Comparison of ENCODE assay signal across 25 cellular contexts in the genomic region with DNA sequence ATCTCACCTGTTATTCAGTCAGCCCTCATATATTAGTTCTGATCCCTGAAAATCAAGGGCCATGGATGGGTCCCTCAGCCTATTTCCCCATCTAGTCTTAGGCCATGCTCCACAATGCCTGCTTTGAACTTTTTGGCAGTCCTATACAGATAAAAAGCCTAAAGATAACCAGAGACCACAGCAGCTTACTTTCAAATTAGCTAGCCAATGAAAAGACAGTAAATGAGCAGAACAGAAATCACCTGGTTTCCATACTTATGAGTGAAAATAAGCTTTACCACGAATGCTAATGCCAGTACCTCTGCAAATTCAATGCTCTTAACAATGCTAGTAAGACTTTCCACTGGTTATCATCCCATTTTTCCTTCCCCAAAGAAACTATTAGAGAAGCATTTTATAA.
"Had no signal": no experiment of that assay in that cellular context is flagged by ENCODE, and none has a peak within 500 bp of the region (broad histone marks: within the 10 kb centered on the region; RNA-seq: fewer than 3 reads in every experiment).

No MANE protein-coding gene starts in this region.

- H3K4me1 ChIP-seq: adrenal gland had no signal

- H3K27ac ChIP-seq: adrenal gland had no signal

- H3K9me3 ChIP-seq: adrenal gland, MG63 had no signal

- H3K27me3 ChIP-seq: adrenal gland, MG63 had no signal

- H3K27ac Mint-ChIP-seq: activated CD4-positive, alpha-beta memory T cell treated with anti-CD3 and anti-CD28 coated beads, Interleukin-2, amount 10 ng/mL, durations not matched to agents 7 days and 5 days; activated CD4-positive, alpha-beta T cell treated with anti-CD3 and anti-CD28 coated beads, Interleukin-2, amount 10 ng/mL, durations not matched to agents 7 days and 5 days; activated naive CD8-positive, alpha-beta T cell treated with anti-CD3 and anti-CD28 coated beads, Interleukin-2, amount 10 ng/mL, durations not matched to agents 7 days and 5 days; activated T-cell treated with anti-CD3 and anti-CD28 coated beads, Interleukin-2, amount 50 U/mL, for 72 hours; activated T-helper 2 cell treated with anti-CD3 and anti-CD28 coated beads, Interferon-gamma antibody, Interleukin-2, Interleukin-4, amounts not matched to agents 10 μg/mL and 5 μg/mL and 100 μg/mL, durations not matched to agents 14 hours and 24 hours and 36 hours; dendritic cell treated with granulocyte-macrophage colony-stimulating factor and Interleukin-4, amounts not matched to agents 40 ng/mL and 50 ng/mL, for 4 days; T-helper 1 cell treated with Interleukin-12 subunit alpha and Interleukin-12 subunit beta and Interleukin-4 antibody, amounts not matched to agents 30 μg/mL and 1 μg/mL, for 36 hours had no signal

- H3K36me3 Mint-ChIP-seq: activated naive CD8-positive, alpha-beta T cell treated with anti-CD3 and anti-CD28 coated beads, Interleukin-2, amount 10 ng/mL, durations not matched to agents 7 days and 5 days had no signal

- H3K4me3 Mint-ChIP-seq: activated CD4-positive, alpha-beta memory T cell treated with anti-CD3 and anti-CD28 coated beads, Interleukin-2, amount 10 ng/mL, durations not matched to agents 7 days and 5 days; activated CD4-positive, alpha-beta T cell treated with anti-CD3 and anti-CD28 coated beads, Interleukin-2, amount 10 ng/mL, durations not matched to agents 7 days and 5 days; activated naive CD8-positive, alpha-beta T cell treated with anti-CD3 and anti-CD28 coated beads, Interleukin-2, amount 10 ng/mL, durations not matched to agents 7 days and 5 days; activated T-cell treated with anti-CD3 and anti-CD28 coated beads, Interleukin-2, amount 50 U/mL, for 72 hours; dendritic cell treated with granulocyte-macrophage colony-stimulating factor and Interleukin-4, amounts not matched to agents 40 ng/mL and 50 ng/mL, for 4 days; T-helper 1 cell treated with Interleukin-12 subunit alpha and Interleukin-12 subunit beta and Interleukin-4 antibody, amounts not matched to agents 30 μg/mL and 1 μg/mL, for 36 hours had no signal

- H3K4me1 Mint-ChIP-seq: activated CD4-positive, alpha-beta memory T cell treated with anti-CD3 and anti-CD28 coated beads, Interleukin-2, amount 10 ng/mL, durations not matched to agents 7 days and 5 days; activated CD4-positive, alpha-beta T cell treated with anti-CD3 and anti-CD28 coated beads, Interleukin-2, amount 10 ng/mL, durations not matched to agents 7 days and 5 days; activated naive CD8-positive, alpha-beta T cell treated with anti-CD3 and anti-CD28 coated beads, Interleukin-2, amount 10 ng/mL, durations not matched to agents 7 days and 5 days had no signal

- H3K27me3 Mint-ChIP-seq: activated CD4-positive, alpha-beta T cell treated with anti-CD3 and anti-CD28 coated beads, Interleukin-2, amount 10 ng/mL, durations not matched to agents 7 days and 5 days had no signal

- H3K36me3 ChIP-seq: adrenal gland, MG63 had no signal

- H3K4me3 ChIP-seq: adrenal gland, MG63 had no signal

- DNase-seq: activated CD4-positive, alpha-beta memory T cell treated with anti-CD3 and anti-CD28 coated beads, Interleukin-2, amount 10 ng/mL, durations not matched to agents 7 days and 5 days; activated CD4-positive, alpha-beta T cell treated with anti-CD3 and anti-CD28 coated beads, Interleukin-2, amount 10 ng/mL, durations not matched to agents 7 days and 5 days; activated CD4-positive, CD25-positive, alpha-beta regulatory T cell; activated CD8-positive, alpha-beta memory T cell treated with anti-CD3 and anti-CD28 coated beads, Interleukin-2, amount 50 U/mL, for 4 hours; activated naive CD4-positive, alpha-beta T cell treated with anti-CD3 and anti-CD28 coated beads, Interleukin-2, amount 50 U/mL, for 16 hours; activated naive CD8-positive, alpha-beta T cell treated with anti-CD3 and anti-CD28 coated beads, Interleukin-2, amount 10 ng/mL, durations not matched to agents 7 days and 5 days; activated T-cell treated with anti-CD3 and anti-CD28 coated beads, Interleukin-2, amount 50 U/mL, for 72 hours; adrenal gland; anterior cingulate cortex; cerebellar nuclear complex; MG63; NCI-H1105 treated with DMSO at 0.1 percent for 48 hours; NCI-H1436 treated with DMSO at 0.1 percent for 48 hours; NCI-H187 treated with DMSO at 0.1 percent for 48 hours; NCI-H2081 treated with DMSO at 0.1 percent for 48 hours; NCI-H510A; NCI-H526 treated with DMSO at 0.1 percent for 48 hours; NCI-H82; NK-92 treated with Interleukin-12 subunit alpha and Interleukin-12 subunit beta, amount 100 ng/mL, for 24 hours; PC-3; SHP77 treated with DMSO at 0.1 percent for 48 hours; T-helper 9 cell had no signal

- ATAC-seq: activated T-cell treated with anti-CD3 and anti-CD28 coated beads, Interleukin-2, amount 50 U/mL, for 72 hours; PC-3 had no signal
